In the genomic region with DNA sequence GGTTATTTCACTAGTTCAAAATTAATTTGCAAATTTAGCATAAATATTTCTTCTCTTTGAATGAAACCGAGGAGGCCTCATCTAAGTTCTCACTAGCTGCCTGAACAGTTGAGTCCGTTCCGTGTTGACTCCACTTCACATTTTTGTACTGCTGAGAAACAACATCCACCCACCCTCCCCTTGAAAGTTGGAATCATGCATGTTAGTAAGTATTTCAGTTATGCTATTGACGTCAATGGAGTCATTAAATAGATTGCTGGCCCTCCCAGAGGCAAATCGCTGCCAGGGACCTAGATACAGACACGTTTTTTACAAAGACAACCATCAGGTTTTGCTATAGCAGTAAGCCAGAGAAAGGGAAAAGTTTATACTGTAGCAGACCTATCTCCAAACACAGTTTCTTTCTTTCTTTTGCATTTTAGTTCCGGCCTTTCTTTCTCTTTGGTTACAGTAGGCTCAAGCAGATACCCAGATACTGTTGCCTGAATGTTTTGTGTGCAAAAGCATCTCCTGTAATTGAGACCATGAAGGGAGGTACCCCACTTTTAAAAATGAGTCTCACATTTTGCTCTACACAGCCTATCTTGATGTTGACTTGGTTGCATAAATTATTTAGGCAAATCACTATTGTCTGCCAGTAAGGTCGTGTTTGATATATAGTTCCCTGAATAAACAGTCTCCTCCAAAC, we compare ENCODE assay signal across 8 cellular contexts.
DNase-seq lines count a peak whose midpoint lies in the region; ATAC-seq and TF ChIP-seq lines count a peak whose summit lies in the region.

No MANE protein-coding gene starts in this region.

- no peak for TF ChIP-seq CTCF in AG09309 (IDR thresholded peaks at IDR 0.05; ENCODE audit: control insufficient read depth, insufficient read depth, low read depth, low read length, missing control alignments)
- no peak for TF ChIP-seq CTCF in Peyer's patch (IDR thresholded peaks at IDR 0.05)
- TF ChIP-seq CTCF in brain microvascular endothelial cell (IDR thresholded peaks at IDR 0.05; ENCODE audit: low read depth, low read length, missing control alignments): no peak
- no peak for TF ChIP-seq CTCF in gastrocnemius medialis (IDR thresholded peaks at IDR 0.05 in 4 of 5, conservative IDR thresholded peaks at IDR 0.05 in 1 of 5)

- H3K4me1 ChIP-seq in HAP-1: peaks cover 14% of the 10 kb centered on the region
- H3K4me1 ChIP-seq in Peyer's patch: peaks cover 0 to 17% (median 11%) of the 10 kb centered on the region in 4 donors
- H3K4me1 ChIP-seq in iPS-18a (ENCODE audit: control insufficient read depth, low read depth, low read length): peaks cover 14% of the 10 kb centered on the region
- H3K4me1 ChIP-seq in gastrocnemius medialis: peaks cover 61 to 79% of the 10 kb centered on the region in 2 donors

- H3K27me3 ChIP-seq in HAP-1 (ENCODE audit: low read depth) (no peaks in the 10 kb centered on the region), Peyer's patch (no peaks in the 10 kb centered on the region), brain microvascular endothelial cell (replicated peaks) (no peaks in the 10 kb centered on the region), iPS-18a (ENCODE audit: control insufficient read depth, insufficient read depth, low read length) (no peaks in the 10 kb centered on the region), gastrocnemius medialis (no peaks in the 10 kb centered on the region)

- no peaks in the 10 kb centered on the region for H3K36me3 ChIP-seq in HAP-1 (replicated peaks)
- no peaks in the 10 kb centered on the region for H3K36me3 ChIP-seq in Peyer's patch
- H3K36me3 ChIP-seq in brain microvascular endothelial cell (replicated peaks): no peaks in the 10 kb centered on the region
- H3K36me3 ChIP-seq in iPS-18a (ENCODE audit: control insufficient read depth, low read depth, low read length): no peaks in the 10 kb centered on the region
- H3K36me3 ChIP-seq in gastrocnemius medialis: no peaks in the 10 kb centered on the region

- H3K9me3 ChIP-seq in HAP-1: no peaks in the 10 kb centered on the region
- no peaks in the 10 kb centered on the region for H3K9me3 ChIP-seq in Peyer's patch
- no peaks in the 10 kb centered on the region for H3K9me3 ChIP-seq in iPS-18a (ENCODE audit: control insufficient read depth, low read depth, low read length)
- no peaks in the 10 kb centered on the region for H3K9me3 ChIP-seq in gastrocnemius medialis

- intact Hi-C loops in gastrocnemius medialis (cut with DNase I; ENCODE audit: low total_unique reads): no loop called here

- H3K4me3 ChIP-seq in AG09309 (ENCODE audit: control insufficient read depth, low read depth, low read length) (no peak overlapping the region), HAP-1 (no peak overlapping the region), Peyer's patch (no peak overlapping the region), brain microvascular endothelial cell (ENCODE audit: low read depth, low read length) (no peak overlapping the region), iPS-18a (ENCODE audit: low read length) (peak overlapping the region; percentile 18), gastrocnemius medialis (peak overlapping the region; percentile 19 to 46 (median 30))

- no peak overlapping the region for H3K9ac ChIP-seq in iPS-18a (ENCODE audit: low read length)

- ATAC-seq in gastrocnemius medialis (peak; percentile 85 to 91), HG02623 (IDR thresholded peaks at IDR 0.05; ENCODE audit: unreplicated experiment) (no peak), GM18505 (IDR thresholded peaks at IDR 0.05; ENCODE audit: unreplicated experiment) (no peak)

- peak overlapping the region; percentile 49 to 79 (median 67) for H3K27ac ChIP-seq in Peyer's patch
- H3K27ac ChIP-seq in brain microvascular endothelial cell: peak overlapping the region; percentile 90
- no peak overlapping the region for H3K27ac ChIP-seq in iPS-18a (ENCODE audit: low read length)
- H3K27ac ChIP-seq in gastrocnemius medialis: peak overlapping the region; percentile 74 to 88 (median 82)

- no peak for TF ChIP-seq POLR2A in Peyer's patch (IDR thresholded peaks at IDR 0.05)
- TF ChIP-seq POLR2A in gastrocnemius medialis (IDR thresholded peaks at IDR 0.05): peak; percentile 19 to 40
- TF ChIP-seq POLR2A in GM18505 (IDR thresholded peaks at IDR 0.05; ENCODE audit: borderline replicate concordance, extremely low read depth, insufficient read depth, insufficient read length): no peak

- in situ Hi-C loops in HAP-1 (cut with MboI; ENCODE audit: low sequenced_read_pairs) (loop anchor here (25.0 kb wide), 1 partner anchor 466 kb away; no protein-coding TSS in a partner anchor), brain microvascular endothelial cell (cut with HindIII; ENCODE audit: low pct_ligation_motif_present, low sequenced_read_pairs) (no loop called here), gastrocnemius medialis (cut with MboI; ENCODE audit: low sequenced_read_pairs in 4 of 4) (loop anchor here in 1 of 4 donors (10.0 kb wide), 1 partner anchor 63 kb away; no protein-coding TSS in a partner anchor)

- peak; percentile 99 for DNase-seq in AG09309 (ENCODE audit: low read depth)
- peak; percentile 81 to 89 for DNase-seq in HAP-1 (ENCODE audit: low spot score in 2 of 2)
- DNase-seq in Peyer's patch: peak in 2 of 3 donors; percentile 41 to 80
- DNase-seq in brain microvascular endothelial cell: peak; percentile 99
- DNase-seq in gastrocnemius medialis: peak; percentile 72 to 90

Comparison
In these comparisons a context has a peak if more than half of its experiments do, and no peak if none do; other contexts are left out.
1. H3K4me3 ChIP-seq: peak in iPS-18a (single experiment) and gastrocnemius medialis (4 of 4); none in AG09309 (single experiment), HAP-1 (single experiment), Peyer's patch (0 of 4) and brain microvascular endothelial cell (single experiment).
2. POLR2A ChIP-seq: peak in gastrocnemius medialis (2 of 2); none in Peyer's patch (0 of 2) and GM18505 (single experiment).
3. ATAC-seq: peak in gastrocnemius medialis (2 of 2); none in HG02623 (single experiment) and GM18505 (single experiment).
4. Peak in every context shown above with its lines, with median percentiles within 50 percentile points of each other: DNase-seq.